Comparison of ENCODE assay signal across 16 cellular contexts in the genomic region with DNA sequence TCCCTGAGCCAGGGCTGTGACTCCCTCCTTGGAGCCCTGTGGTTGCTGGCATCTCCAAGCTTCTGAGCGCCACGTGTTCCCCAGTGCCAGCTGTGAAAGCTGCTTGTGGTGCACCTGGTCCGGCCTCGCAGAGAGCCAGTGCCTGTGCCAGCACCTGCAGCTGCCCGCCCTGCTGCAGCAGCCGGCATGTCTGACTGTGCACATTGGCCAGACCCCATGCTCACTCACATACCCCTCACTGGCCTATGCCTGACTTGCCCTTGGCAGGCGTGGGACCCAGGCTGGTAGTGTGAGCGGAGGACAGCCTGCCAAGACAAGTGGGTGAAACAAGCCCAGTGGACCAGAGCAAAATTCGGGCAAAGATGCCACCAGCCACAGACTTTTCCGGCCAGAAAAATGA. TPM values are rescaled to one million over a fixed set of nuclear protein-coding genes. Genes with fewer than 3 reads are reported as not detected.
DNase-seq lines count a peak whose midpoint lies in the region; ATAC-seq and TF ChIP-seq lines count a peak whose summit lies in the region.
"Had no signal": no experiment of that assay in that cellular context is flagged by ENCODE, and none has a peak within 500 bp of the region (broad histone marks: within the 10 kb centered on the region; RNA-seq: fewer than 3 reads in every experiment).

No MANE protein-coding gene starts in this region.

- peaks cover 34% of the 10 kb centered on the region for H3K36me3 Mint-ChIP-seq in CD8-positive, alpha-beta T cell
- peaks cover 0 to 4% (median 3%) of the 10 kb centered on the region in 3 donors for H3K36me3 Mint-ChIP-seq in immature natural killer cell

- H3K9me3 ChIP-seq in CD8-positive, alpha-beta T cell (ENCODE audit: low read length) = no peaks in the 10 kb centered on the region

- no peaks in the 10 kb centered on the region for H3K9me3 Mint-ChIP-seq in CD8-positive, alpha-beta T cell
- H3K9me3 Mint-ChIP-seq in immature natural killer cell = no peaks in the 10 kb centered on the region
- H3K9me3 Mint-ChIP-seq: activated CD4-positive, alpha-beta memory T cell treated with anti-CD3 and anti-CD28 coated beads, Interleukin-2, amount 10 ng/mL, durations not matched to agents 7 days and 5 days; stimulated activated naive CD8-positive, alpha-beta T cell treated with anti-CD3 and anti-CD28 coated beads, Interleukin-15, Interleukin-2, amounts not matched to agents 100 ng/mL and 50 ng/mL, for 24 hours had no signal

- no peak overlapping the region for H3K27ac ChIP-seq in brain microvascular endothelial cell
- no peak overlapping the region for H3K27ac ChIP-seq in CD8-positive, alpha-beta T cell (ENCODE audit: low read depth, low read length)

- TF ChIP-seq CTCF in brain microvascular endothelial cell (IDR thresholded peaks at IDR 0.05; ENCODE audit: low read depth, low read length, missing control alignments) = no peak
- TF ChIP-seq CTCF in CD8-positive, alpha-beta T cell (IDR thresholded peaks at IDR 0.05) = no peak

- intact Hi-C loops in CD8-positive, alpha-beta T cell (cut with DNase I, micrococcal nuclease) = no loop called here

- DNase-seq in DMS79 treated with DMSO at 0.1 percent for 48 hours (lab: John Stamatoyannopoulos, UW) (peak; percentile 92), NCI-H2196 treated with DMSO at 0.1 percent for 48 hours (lab: John Stamatoyannopoulos, UW; ENCODE audit: unreplicated experiment) (peak; percentile 61), cerebellum (ENCODE audit: low spot score) (peak; percentile 48), pons (ENCODE audit: low spot score) (peak; percentile 51), brain microvascular endothelial cell (no peak), immature natural killer cell (no peak)
- DNase-seq in CD8-positive, alpha-beta T cell = no peak
- DNase-seq: activated CD4-positive, alpha-beta memory T cell treated with anti-CD3 and anti-CD28 coated beads, Interleukin-2, amount 10 ng/mL, durations not matched to agents 7 days and 5 days; central memory CD4-positive, alpha-beta T cell; Kasumi-1; NCI-H1436; NCI-H524; SW 1271 had no signal

- H3K27ac Mint-ChIP-seq in CD8-positive, alpha-beta T cell = no peak overlapping the region
- H3K27ac Mint-ChIP-seq in immature natural killer cell = peak overlapping the region in 1 of 6 donors; percentile 36
- H3K27ac Mint-ChIP-seq: activated CD4-positive, alpha-beta memory T cell treated with anti-CD3 and anti-CD28 coated beads, Interleukin-2, amount 10 ng/mL, durations not matched to agents 7 days and 5 days; stimulated activated naive CD8-positive, alpha-beta T cell treated with anti-CD3 and anti-CD28 coated beads, Interleukin-15, Interleukin-2, amounts not matched to agents 100 ng/mL and 50 ng/mL, for 24 hours had no signal

- in situ Hi-C loops in brain microvascular endothelial cell (cut with HindIII; ENCODE audit: low pct_ligation_motif_present, low sequenced_read_pairs) = no loop called here

- no peaks in the 10 kb centered on the region for H3K27me3 ChIP-seq in brain microvascular endothelial cell (replicated peaks)
- H3K27me3 ChIP-seq in CD8-positive, alpha-beta T cell (ENCODE audit: insufficient read depth, low read length) = no peaks in the 10 kb centered on the region

- POLR2A ChIA-PET in CD8-positive, alpha-beta T cell (lab: Charles Lee) = interaction anchor here (1.1 kb wide), 1 partner anchor 9 kb away, joined by 4 read pairs; a partner anchor contains a TSS

- H3K27me3 Mint-ChIP-seq in CD8-positive, alpha-beta T cell (ENCODE audit: low read depth) = no peaks in the 10 kb centered on the region
- peaks cover 0 to under 1% (median 0%) of the 10 kb centered on the region in 3 donors for H3K27me3 Mint-ChIP-seq in immature natural killer cell (ENCODE audit: low read depth in 3 of 3)
- H3K27me3 Mint-ChIP-seq: activated CD4-positive, alpha-beta memory T cell treated with anti-CD3 and anti-CD28 coated beads, Interleukin-2, amount 10 ng/mL, durations not matched to agents 7 days and 5 days; stimulated activated naive CD8-positive, alpha-beta T cell treated with anti-CD3 and anti-CD28 coated beads, Interleukin-15, Interleukin-2, amounts not matched to agents 100 ng/mL and 50 ng/mL, for 24 hours had no signal

- CTCF ChIA-PET in CD8-positive, alpha-beta T cell (lab: Charles Lee) = interaction anchor here (1.5 kb wide), 1 partner anchor 9 kb away, joined by 3 read pairs; no protein-coding TSS in a partner anchor

- H3K4me1 ChIP-seq in CD8-positive, alpha-beta T cell (ENCODE audit: insufficient read depth, low read length) = no peaks in the 10 kb centered on the region

- H3K36me3 ChIP-seq in brain microvascular endothelial cell (replicated peaks) = no peaks in the 10 kb centered on the region
- no peaks in the 10 kb centered on the region for H3K36me3 ChIP-seq in CD8-positive, alpha-beta T cell (ENCODE audit: insufficient read depth, low read length)

- H3K4me3 ChIP-seq in brain microvascular endothelial cell (ENCODE audit: low read depth, low read length) = no peak overlapping the region
- H3K4me3 ChIP-seq in CD8-positive, alpha-beta T cell (ENCODE audit: low read depth, low read length) = no peak overlapping the region

- H3K4me1 Mint-ChIP-seq in CD8-positive, alpha-beta T cell (ENCODE audit: low read depth) = peaks cover 10% of the 10 kb centered on the region
- peaks cover 0 to 7% of the 10 kb centered on the region in 2 donors for H3K4me1 Mint-ChIP-seq in immature natural killer cell

- ATAC-seq in CD8-positive, alpha-beta T cell = no peak
- no peak for ATAC-seq in GM19452 (IDR thresholded peaks at IDR 0.05; ENCODE audit: unreplicated experiment)
- ATAC-seq: left lobe of liver had no signal

- H3K4me3 Mint-ChIP-seq in CD8-positive, alpha-beta T cell = no peak overlapping the region
- H3K4me3 Mint-ChIP-seq in immature natural killer cell = no peak overlapping the region
- H3K4me3 Mint-ChIP-seq: activated CD4-positive, alpha-beta memory T cell treated with anti-CD3 and anti-CD28 coated beads, Interleukin-2, amount 10 ng/mL, durations not matched to agents 7 days and 5 days; stimulated activated naive CD8-positive, alpha-beta T cell treated with anti-CD3 and anti-CD28 coated beads, Interleukin-15, Interleukin-2, amounts not matched to agents 100 ng/mL and 50 ng/mL, for 24 hours had no signal

RNA-seq across cellular contexts. Expression of a gene that starts 9.8 kb away (rescaled TPM):
- total RNA-seq in cerebellum = 18.0 TPM
- 10 to 100 TPM; 10.2 to 13.7 TPM for total RNA-seq in CD8-positive, alpha-beta T cell
- 100 to 1,000 TPM in 1 of 3 donors, 10 to 100 TPM in 2; 55.8 to 106 (median 91.5) TPM for polyA plus RNA-seq in immature natural killer cell

RNA-seq across cellular contexts. Expression of a gene that starts 36.6 kb away (rescaled TPM):
- total RNA-seq in cerebellum = 163 TPM
- 10 to 100 TPM; 43.7 to 53.3 TPM for total RNA-seq in CD8-positive, alpha-beta T cell
- 100 to 1,000 TPM; 127 to 162 (median 131) TPM for polyA plus RNA-seq in immature natural killer cell

Comparison
In these comparisons a context has a peak if more than half of its experiments do, and no peak if none do; other contexts are left out.
1. DNase-seq: peak in DMS79 treated with DMSO at 0.1 percent for 48 hours (single experiment), NCI-H2196 treated with DMSO at 0.1 percent for 48 hours (single experiment), cerebellum (single experiment) and pons (single experiment); none in brain microvascular endothelial cell (single experiment), CD8-positive, alpha-beta T cell (0 of 7) and immature natural killer cell (0 of 3).